ENCODE assay signal across 8 cellular contexts in genomic region chr18:37270046-37270665, GRCh38.
DNase-seq lines count a peak whose midpoint lies in the region; ATAC-seq and TF ChIP-seq lines count a peak whose summit lies in the region.

No MANE protein-coding gene starts in this region.

- no peaks in the 10 kb centered on the region for H3K79me2 ChIP-seq in hepatocyte

- no peak overlapping the region for H3K4me2 ChIP-seq in hepatocyte

- H3K4me1 ChIP-seq in hepatocyte (ENCODE audit: insufficient read depth), result no peaks in the 10 kb centered on the region
- peaks cover 0 to 11% (median 0%) of the 10 kb centered on the region in 4 donors for H3K4me1 ChIP-seq in upper lobe of left lung

- no peak for TF ChIP-seq EP300 in upper lobe of left lung (IDR thresholded peaks at IDR 0.05)

- no peak overlapping the region for H2AFZ ChIP-seq in hepatocyte

- H3K36me3 ChIP-seq in hepatocyte (replicated peaks; ENCODE audit: insufficient read depth, low read depth), result no peaks in the 10 kb centered on the region
- H3K36me3 ChIP-seq in upper lobe of left lung, result no peaks in the 10 kb centered on the region

- H3K27ac ChIP-seq in hepatocyte, result no peak overlapping the region
- no peak overlapping the region for H3K27ac ChIP-seq in upper lobe of left lung

- H3K27me3 ChIP-seq in hepatocyte (no peaks in the 10 kb centered on the region), upper lobe of left lung (peaks cover 0 to 12% (median 4%) of the 10 kb centered on the region in 4 donors)

- whole genome bisulfite sequencing in hepatocyte (ENCODE audit: low lambda C conversion rate, missing lambda C conversion rate), result 23% methylated on average over 8 of the region's 8 CpGs
- 23% methylated on average over 7 to 8 of the region's 8 CpGs for WGBS in upper lobe of left lung, 2 donors

- ATAC-seq in upper lobe of left lung (ENCODE audit: low FRiP score in 2 of 2) (peak; percentile 45 to 46), GM19328 (IDR thresholded peaks at IDR 0.05; ENCODE audit: unreplicated experiment) (no peak), GM21786 (IDR thresholded peaks at IDR 0.05; ENCODE audit: unreplicated experiment) (no peak)

- H3K9me3 ChIP-seq in hepatocyte (ENCODE audit: low read depth), result no peaks in the 10 kb centered on the region
- peaks cover 0 to 2% (median 0%) of the 10 kb centered on the region in 4 donors for H3K9me3 ChIP-seq in upper lobe of left lung

- no peak for TF ChIP-seq CTCF in hepatocyte (IDR thresholded peaks at IDR 0.05; ENCODE audit: poor library complexity)
- no peak for TF ChIP-seq CTCF in upper lobe of left lung (IDR thresholded peaks at IDR 0.05)

- H3K4me3 ChIP-seq in hepatocyte, result no peak overlapping the region
- H3K4me3 ChIP-seq in upper lobe of left lung, result no peak overlapping the region

- no peaks in the 10 kb centered on the region for H3K9me2 ChIP-seq in hepatocyte (replicated peaks; ENCODE audit: insufficient read depth)

- peak; percentile 23 to 29 for DNase-seq in stimulated activated CD4-positive, alpha-beta T cell treated with anti-CD3 and anti-CD28 coated beads, Interleukin-2, amount 100 ng/mL, for 48 hours
- no peak for DNase-seq in stimulated activated CD4-positive, alpha-beta T cell treated with anti-CD3 and anti-CD28 coated beads, Interleukin-4, amount 100 ng/mL, for 4 hours
- peak; percentile 10 for DNase-seq in activated CD4-positive, alpha-beta T cell treated with anti-CD3 and anti-CD28 coated beads, Interleukin-2, amount 50 U/mL, for 1 hour
- DNase-seq in hepatocyte (ENCODE audit: low spot score) (peak; percentile 84), upper lobe of left lung (peak in 1 of 2 donors; percentile 29)
- no peak for DNase-seq in effector CD8-positive, alpha-beta T cell (lab: John Stamatoyannopoulos, UW)

- no peaks in the 10 kb centered on the region for H4K20me1 ChIP-seq in hepatocyte (ENCODE audit: insufficient read depth, poor library complexity, severe bottlenecking)

- no peak for TF ChIP-seq POLR2A in upper lobe of left lung (IDR thresholded peaks at IDR 0.05)

Comparison
In these comparisons a context has a peak if more than half of its experiments do, and no peak if none do; other contexts are left out.
1. DNase-seq: peak in stimulated activated CD4-positive, alpha-beta T cell treated with anti-CD3 and anti-CD28 coated beads, Interleukin-2, amount 100 ng/mL, for 48 hours (2 of 2), activated CD4-positive, alpha-beta T cell treated with anti-CD3 and anti-CD28 coated beads, Interleukin-2, amount 50 U/mL, for 1 hour (single experiment) and hepatocyte (single experiment); none in stimulated activated CD4-positive, alpha-beta T cell treated with anti-CD3 and anti-CD28 coated beads, Interleukin-4, amount 100 ng/mL, for 4 hours (0 of 2) and effector CD8-positive, alpha-beta T cell (single experiment).
2. ATAC-seq: peak in upper lobe of left lung (2 of 2); none in GM19328 (single experiment) and GM21786 (single experiment).